ENCODE assay signal across 32 cellular contexts in genomic region chr19:6319376-6319775, GRCh38. TPM values are rescaled to one million over a fixed set of nuclear protein-coding genes. Genes with fewer than 3 reads are reported as not detected.
"Had no signal": no experiment of that assay in that cellular context is flagged by ENCODE, and none has a peak within 500 bp of the region (broad histone marks: within the 10 kb centered on the region; RNA-seq: fewer than 3 reads in every experiment).

No MANE protein-coding gene starts in this region.

- H3K4me1 ChIP-seq: adrenal gland, body of pancreas, breast epithelium had no signal

- H3K9me3 ChIP-seq: adrenal gland, body of pancreas, breast epithelium had no signal

- H3K27me3 Mint-ChIP-seq: activated CD4-positive, alpha-beta T cell treated with anti-CD3 and anti-CD28 coated beads for 36 hours; activated CD4-positive, alpha-beta T cell treated with anti-CD3 and anti-CD28 coated beads, Interleukin-2, amount 10 ng/mL, durations not matched to agents 7 days and 5 days; activated CD8-positive, alpha-beta memory T cell treated with anti-CD3 and anti-CD28 coated beads, Interleukin-2, amount 10 ng/mL, durations not matched to agents 7 days and 5 days; activated naive CD8-positive, alpha-beta T cell treated with anti-CD3 and anti-CD28 coated beads for 36 hours; activated T-cell treated with anti-CD3 and anti-CD28 coated beads, Interleukin-2, amount 50 U/mL, for 24 hours; T-cell; T-helper 17 cell had no signal

- H3K27ac Mint-ChIP-seq: activated CD4-positive, alpha-beta memory T cell treated with anti-CD3 and anti-CD28 coated beads, Interleukin-2, amount 10 ng/mL, durations not matched to agents 7 days and 5 days; activated CD4-positive, alpha-beta T cell treated with anti-CD3 and anti-CD28 coated beads for 36 hours; activated CD4-positive, alpha-beta T cell treated with anti-CD3 and anti-CD28 coated beads, Interleukin-2, amount 10 ng/mL, durations not matched to agents 7 days and 5 days; activated CD8-positive, alpha-beta memory T cell treated with anti-CD3 and anti-CD28 coated beads, Interleukin-2, amount 10 ng/mL, durations not matched to agents 7 days and 5 days; activated CD8-positive, alpha-beta T cell treated with anti-CD3 and anti-CD28 coated beads, Interleukin-2, amount 10 ng/mL, durations not matched to agents 7 days and 5 days; activated naive CD8-positive, alpha-beta T cell treated with anti-CD3 and anti-CD28 coated beads for 36 hours; activated T-cell treated with anti-CD3 and anti-CD28 coated beads, Interleukin-2, amount 50 U/mL, for 24 hours; activated T-helper 2 cell treated with anti-CD3 and anti-CD28 coated beads, Interferon-gamma antibody, Interleukin-2, Interleukin-4, amounts not matched to agents 10 μg/mL and 5 μg/mL and 100 μg/mL, durations not matched to agents 14 hours and 24 hours and 36 hours; T-cell; T-helper 17 cell; WTC11 had no signal

- H3K36me3 Mint-ChIP-seq: activated CD8-positive, alpha-beta memory T cell treated with anti-CD3 and anti-CD28 coated beads, Interleukin-2, amount 10 ng/mL, durations not matched to agents 7 days and 5 days; activated naive CD4-positive, alpha-beta T cell treated with anti-CD3 and anti-CD28 coated beads, Interleukin-2, amount 50 U/mL, for 72 hours; T-cell had no signal

- H3K4me1 Mint-ChIP-seq: activated CD4-positive, alpha-beta memory T cell treated with anti-CD3 and anti-CD28 coated beads, Interleukin-2, amount 10 ng/mL, durations not matched to agents 7 days and 5 days; activated CD4-positive, alpha-beta T cell treated with anti-CD3 and anti-CD28 coated beads for 36 hours; activated CD4-positive, alpha-beta T cell treated with anti-CD3 and anti-CD28 coated beads, Interleukin-2, amount 10 ng/mL, durations not matched to agents 7 days and 5 days; activated CD8-positive, alpha-beta memory T cell treated with anti-CD3 and anti-CD28 coated beads, Interleukin-2, amount 10 ng/mL, durations not matched to agents 7 days and 5 days; activated naive CD8-positive, alpha-beta T cell treated with anti-CD3 and anti-CD28 coated beads for 36 hours; WTC11 had no signal

- ATAC-seq: activated CD8-positive, alpha-beta memory T cell treated with anti-CD3 and anti-CD28 coated beads, Interleukin-2, amount 10 ng/mL, durations not matched to agents 7 days and 5 days; activated CD8-positive, alpha-beta T cell treated with anti-CD3 and anti-CD28 coated beads, Interleukin-2, amount 10 ng/mL, durations not matched to agents 7 days and 5 days; body of pancreas; T-cell; T-helper 17 cell; WTC11 had no signal

- H3K27ac ChIP-seq: adrenal gland, body of pancreas, brain microvascular endothelial cell, breast epithelium, WERI-Rb-1 had no signal

- H3K27me3 ChIP-seq: body of pancreas, brain microvascular endothelial cell had no signal

- H3K4me3 Mint-ChIP-seq: activated CD4-positive, alpha-beta memory T cell treated with anti-CD3 and anti-CD28 coated beads, Interleukin-2, amount 10 ng/mL, durations not matched to agents 7 days and 5 days; activated CD4-positive, alpha-beta T cell treated with anti-CD3 and anti-CD28 coated beads for 36 hours; activated CD4-positive, alpha-beta T cell treated with anti-CD3 and anti-CD28 coated beads, Interleukin-2, amount 10 ng/mL, durations not matched to agents 7 days and 5 days; activated CD8-positive, alpha-beta memory T cell treated with anti-CD3 and anti-CD28 coated beads, Interleukin-2, amount 10 ng/mL, durations not matched to agents 7 days and 5 days; activated CD8-positive, alpha-beta T cell treated with anti-CD3 and anti-CD28 coated beads, Interleukin-2, amount 10 ng/mL, durations not matched to agents 7 days and 5 days; activated naive CD8-positive, alpha-beta T cell treated with anti-CD3 and anti-CD28 coated beads for 36 hours; activated T-cell treated with anti-CD3 and anti-CD28 coated beads, Interleukin-2, amount 50 U/mL, for 24 hours; T-cell; T-helper 17 cell; WTC11 had no signal

- H3K36me3 ChIP-seq: adrenal gland, brain microvascular endothelial cell, breast epithelium, WERI-Rb-1 had no signal

- DNase-seq: activated CD4-positive, alpha-beta memory T cell treated with anti-CD3 and anti-CD28 coated beads, Interleukin-2, amount 10 ng/mL, durations not matched to agents 7 days and 5 days; activated CD4-positive, alpha-beta T cell treated with anti-CD3 and anti-CD28 coated beads for 1 hour; activated CD4-positive, alpha-beta T cell treated with anti-CD3 and anti-CD28 coated beads, Interleukin-2, amount 10 ng/mL, durations not matched to agents 7 days and 5 days; activated CD4-positive, CD25-positive, alpha-beta regulatory T cell; activated CD8-positive, alpha-beta memory T cell treated with anti-CD3 and anti-CD28 coated beads for 24 hours; activated CD8-positive, alpha-beta memory T cell treated with anti-CD3 and anti-CD28 coated beads, Interleukin-2, amount 10 ng/mL, durations not matched to agents 7 days and 5 days; activated CD8-positive, alpha-beta memory T cell treated with anti-CD3 and anti-CD28 coated beads, Interleukin-2, amount 50 U/mL, for 48 hours; activated CD8-positive, alpha-beta T cell treated with anti-CD3 and anti-CD28 coated beads, Interleukin-2, amount 10 ng/mL, durations not matched to agents 7 days and 5 days; activated effector memory CD4-positive, alpha-beta T cell treated with Interleukin-2 at 50 U/mL for 16 hours; activated gamma-delta T cell; activated naive CD4-positive, alpha-beta T cell treated with anti-CD3 and anti-CD28 coated beads, Interleukin-2, amount 50 U/mL, for 16 hours; activated naive CD4-positive, alpha-beta T cell treated with Interleukin-2 at 50 U/mL for 16 hours; activated naive CD8-positive, alpha-beta T cell treated with anti-CD3 and anti-CD28 coated beads for 36 hours; activated T-cell treated with anti-CD3 and anti-CD28 coated beads, Interleukin-2, amount 50 U/mL, for 24 hours; adrenal gland; amniotic stem cell; body of pancreas; central memory CD4-positive, alpha-beta T cell; T-cell; T-helper 17 cell; T1000; WERI-Rb-1 had no signal

- H3K4me3 ChIP-seq: adrenal gland, body of pancreas, breast epithelium had no signal

- H3K9me3 Mint-ChIP-seq: activated CD4-positive, alpha-beta memory T cell treated with anti-CD3 and anti-CD28 coated beads, Interleukin-2, amount 10 ng/mL, durations not matched to agents 7 days and 5 days; activated CD4-positive, alpha-beta T cell treated with anti-CD3 and anti-CD28 coated beads, Interleukin-2, amount 10 ng/mL, durations not matched to agents 7 days and 5 days; activated T-cell treated with anti-CD3 and anti-CD28 coated beads, Interleukin-2, amount 50 U/mL, for 24 hours; activated T-helper 2 cell treated with anti-CD3 and anti-CD28 coated beads, Interferon-gamma antibody, Interleukin-2, Interleukin-4, amounts not matched to agents 10 μg/mL and 5 μg/mL and 100 μg/mL, durations not matched to agents 14 hours and 24 hours and 36 hours; T-cell had no signal

- FAIRE-seq: astrocyte had no signal

RNA-seq across cellular contexts. Expression of gene ACER1, which starts 14.0 kb away (rescaled TPM):
- total RNA-seq: activated CD4-positive, alpha-beta T cell treated with anti-CD3 and anti-CD28 coated beads for 36 hours; activated naive CD8-positive, alpha-beta T cell treated with anti-CD3 and anti-CD28 coated beads for 36 hours; adrenal gland; aorta; astrocyte; body of pancreas; cardiac septum; cerebellum; WTC11 had no signal
